ENCODE assay signal across 1 cellular context in the genomic region with DNA sequence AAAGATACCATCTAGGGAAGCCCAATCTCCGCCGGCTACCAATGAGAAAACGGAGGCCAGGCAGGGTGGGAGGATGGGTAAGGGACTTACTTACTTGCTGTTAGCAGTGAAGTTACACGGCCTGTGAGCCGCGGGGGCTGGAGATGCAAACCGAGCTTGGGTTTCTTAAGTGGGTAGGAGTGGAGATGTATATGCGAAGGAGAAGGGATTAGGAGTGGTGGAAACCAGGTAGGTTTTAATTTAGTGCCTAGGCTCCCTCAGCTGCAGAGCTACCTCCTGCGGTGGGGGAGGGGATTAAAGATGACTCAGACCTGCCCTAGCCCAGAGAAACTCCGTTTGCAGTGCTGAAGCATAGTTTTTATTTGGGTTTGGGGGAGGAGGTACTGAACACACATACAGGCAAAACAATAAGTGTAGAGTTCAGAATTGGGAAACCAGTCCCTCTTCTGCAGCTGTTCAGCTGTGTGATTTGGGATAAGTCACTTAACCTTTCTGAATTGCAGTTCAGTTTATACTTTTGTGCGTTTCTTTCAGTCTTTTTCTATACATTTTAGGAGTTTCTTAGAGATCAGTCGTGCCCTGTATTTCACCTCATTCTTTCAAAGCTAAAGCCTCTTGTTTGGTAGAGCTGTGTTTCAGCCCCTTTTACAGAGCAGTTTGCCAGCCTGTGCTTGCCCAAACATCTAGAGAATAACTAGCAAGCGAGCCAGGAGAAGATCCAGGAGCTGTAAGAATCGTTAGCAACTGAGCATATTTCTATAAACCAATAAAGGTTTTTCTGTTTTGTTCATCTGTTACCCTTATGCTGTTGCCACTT.
TF ChIP-seq lines count a peak whose summit lies in the region.

No MANE protein-coding gene starts in this region.

TF ChIP-seq in K562, 482 proteins besides CTCF, POLR2A, EP300 and RAD21 (continued from another document and continues in another):
- TF ChIP-seq, protein P1, sequence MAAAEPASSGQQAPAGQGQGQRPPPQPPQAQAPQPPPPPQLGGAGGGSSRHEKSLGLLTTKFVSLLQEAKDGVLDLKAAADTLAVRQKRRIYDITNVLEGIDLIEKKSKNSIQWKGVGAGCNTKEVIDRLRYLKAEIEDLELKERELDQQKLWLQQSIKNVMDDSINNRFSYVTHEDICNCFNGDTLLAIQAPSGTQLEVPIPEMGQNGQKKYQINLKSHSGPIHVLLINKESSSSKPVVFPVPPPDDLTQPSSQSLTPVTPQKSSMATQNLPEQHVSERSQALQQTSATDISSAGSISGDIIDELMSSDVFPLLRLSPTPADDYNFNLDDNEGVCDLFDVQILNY (CRISPR knock-in tag; IDR thresholded peaks at IDR 0.05): no peak
- no peak for TF ChIP-seq TGIF2 (CRISPR knock-in tag; IDR thresholded peaks at IDR 0.05)
- TF ChIP-seq, protein P2, sequence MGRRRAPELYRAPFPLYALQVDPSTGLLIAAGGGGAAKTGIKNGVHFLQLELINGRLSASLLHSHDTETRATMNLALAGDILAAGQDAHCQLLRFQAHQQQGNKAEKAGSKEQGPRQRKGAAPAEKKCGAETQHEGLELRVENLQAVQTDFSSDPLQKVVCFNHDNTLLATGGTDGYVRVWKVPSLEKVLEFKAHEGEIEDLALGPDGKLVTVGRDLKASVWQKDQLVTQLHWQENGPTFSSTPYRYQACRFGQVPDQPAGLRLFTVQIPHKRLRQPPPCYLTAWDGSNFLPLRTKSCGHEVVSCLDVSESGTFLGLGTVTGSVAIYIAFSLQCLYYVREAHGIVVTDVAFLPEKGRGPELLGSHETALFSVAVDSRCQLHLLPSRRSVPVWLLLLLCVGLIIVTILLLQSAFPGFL (CRISPR knock-in tag; IDR thresholded peaks at IDR 0.05): no peak
- TF ChIP-seq, protein P3, sequence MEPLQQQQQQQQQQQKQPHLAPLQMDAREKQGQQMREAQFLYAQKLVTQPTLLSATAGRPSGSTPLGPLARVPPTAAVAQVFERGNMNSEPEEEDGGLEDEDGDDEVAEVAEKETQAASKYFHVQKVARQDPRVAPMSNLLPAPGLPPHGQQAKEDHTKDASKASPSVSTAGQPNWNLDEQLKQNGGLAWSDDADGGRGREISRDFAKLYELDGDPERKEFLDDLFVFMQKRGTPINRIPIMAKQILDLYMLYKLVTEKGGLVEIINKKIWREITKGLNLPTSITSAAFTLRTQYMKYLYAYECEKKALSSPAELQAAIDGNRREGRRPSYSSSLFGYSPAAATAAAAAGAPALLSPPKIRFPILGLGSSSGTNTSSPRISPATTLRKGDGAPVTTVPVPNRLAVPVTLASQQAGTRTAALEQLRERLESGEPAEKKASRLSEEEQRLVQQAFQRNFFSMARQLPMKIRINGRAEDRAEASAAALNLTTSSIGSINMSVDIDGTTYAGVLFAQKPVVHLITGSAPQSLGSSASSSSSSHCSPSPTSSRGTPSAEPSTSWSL (CRISPR knock-in tag; IDR thresholded peaks at IDR 0.05; ENCODE audit: borderline replicate concordance): no peak
- peak; percentile 43 for TF ChIP-seq CHD4 (IDR thresholded peaks at IDR 0.05; ENCODE audit: insufficient read depth, insufficient replicate concordance, low read depth, low read length, poor library complexity, severe bottlenecking)
- TF ChIP-seq POU5F1 (IDR thresholded peaks at IDR 0.05; ENCODE audit: borderline replicate concordance, low read depth, low read length, partially characterized antibody): no peak
- no peak for TF ChIP-seq PHTF2 (CRISPR knock-in tag; IDR thresholded peaks at IDR 0.05)
- TF ChIP-seq, protein P4, sequence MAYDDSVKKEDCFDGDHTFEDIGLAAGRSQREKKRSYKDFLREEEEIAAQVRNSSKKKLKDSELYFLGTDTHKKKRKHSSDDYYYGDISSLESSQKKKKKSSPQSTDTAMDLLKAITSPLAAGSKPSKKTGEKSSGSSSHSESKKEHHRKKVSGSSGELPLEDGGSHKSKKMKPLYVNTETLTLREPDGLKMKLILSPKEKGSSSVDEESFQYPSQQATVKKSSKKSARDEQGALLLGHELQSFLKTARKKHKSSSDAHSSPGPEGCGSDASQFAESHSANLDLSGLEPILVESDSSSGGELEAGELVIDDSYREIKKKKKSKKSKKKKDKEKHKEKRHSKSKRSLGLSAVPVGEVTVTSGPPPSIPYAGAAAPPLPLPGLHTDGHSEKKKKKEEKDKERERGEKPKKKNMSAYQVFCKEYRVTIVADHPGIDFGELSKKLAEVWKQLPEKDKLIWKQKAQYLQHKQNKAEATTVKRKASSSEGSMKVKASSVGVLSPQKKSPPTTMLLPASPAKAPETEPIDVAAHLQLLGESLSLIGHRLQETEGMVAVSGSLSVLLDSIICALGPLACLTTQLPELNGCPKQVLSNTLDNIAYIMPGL (CRISPR knock-in tag; IDR thresholded peaks at IDR 0.05): no peak
- no peak for TF ChIP-seq ZNF695 (CRISPR knock-in tag; IDR thresholded peaks at IDR 0.05)
- TF ChIP-seq, protein P5, sequence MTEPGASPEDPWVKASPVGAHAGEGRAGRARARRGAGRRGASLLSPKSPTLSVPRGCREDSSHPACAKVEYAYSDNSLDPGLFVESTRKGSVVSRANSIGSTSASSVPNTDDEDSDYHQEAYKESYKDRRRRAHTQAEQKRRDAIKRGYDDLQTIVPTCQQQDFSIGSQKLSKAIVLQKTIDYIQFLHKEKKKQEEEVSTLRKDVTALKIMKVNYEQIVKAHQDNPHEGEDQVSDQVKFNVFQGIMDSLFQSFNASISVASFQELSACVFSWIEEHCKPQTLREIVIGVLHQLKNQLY (CRISPR knock-in tag; conservative IDR thresholded peaks at IDR 0.05): no peak
- no peak for TF ChIP-seq SP1 (CRISPR knock-in tag; IDR thresholded peaks at IDR 0.05)
- TF ChIP-seq, protein P6, sequence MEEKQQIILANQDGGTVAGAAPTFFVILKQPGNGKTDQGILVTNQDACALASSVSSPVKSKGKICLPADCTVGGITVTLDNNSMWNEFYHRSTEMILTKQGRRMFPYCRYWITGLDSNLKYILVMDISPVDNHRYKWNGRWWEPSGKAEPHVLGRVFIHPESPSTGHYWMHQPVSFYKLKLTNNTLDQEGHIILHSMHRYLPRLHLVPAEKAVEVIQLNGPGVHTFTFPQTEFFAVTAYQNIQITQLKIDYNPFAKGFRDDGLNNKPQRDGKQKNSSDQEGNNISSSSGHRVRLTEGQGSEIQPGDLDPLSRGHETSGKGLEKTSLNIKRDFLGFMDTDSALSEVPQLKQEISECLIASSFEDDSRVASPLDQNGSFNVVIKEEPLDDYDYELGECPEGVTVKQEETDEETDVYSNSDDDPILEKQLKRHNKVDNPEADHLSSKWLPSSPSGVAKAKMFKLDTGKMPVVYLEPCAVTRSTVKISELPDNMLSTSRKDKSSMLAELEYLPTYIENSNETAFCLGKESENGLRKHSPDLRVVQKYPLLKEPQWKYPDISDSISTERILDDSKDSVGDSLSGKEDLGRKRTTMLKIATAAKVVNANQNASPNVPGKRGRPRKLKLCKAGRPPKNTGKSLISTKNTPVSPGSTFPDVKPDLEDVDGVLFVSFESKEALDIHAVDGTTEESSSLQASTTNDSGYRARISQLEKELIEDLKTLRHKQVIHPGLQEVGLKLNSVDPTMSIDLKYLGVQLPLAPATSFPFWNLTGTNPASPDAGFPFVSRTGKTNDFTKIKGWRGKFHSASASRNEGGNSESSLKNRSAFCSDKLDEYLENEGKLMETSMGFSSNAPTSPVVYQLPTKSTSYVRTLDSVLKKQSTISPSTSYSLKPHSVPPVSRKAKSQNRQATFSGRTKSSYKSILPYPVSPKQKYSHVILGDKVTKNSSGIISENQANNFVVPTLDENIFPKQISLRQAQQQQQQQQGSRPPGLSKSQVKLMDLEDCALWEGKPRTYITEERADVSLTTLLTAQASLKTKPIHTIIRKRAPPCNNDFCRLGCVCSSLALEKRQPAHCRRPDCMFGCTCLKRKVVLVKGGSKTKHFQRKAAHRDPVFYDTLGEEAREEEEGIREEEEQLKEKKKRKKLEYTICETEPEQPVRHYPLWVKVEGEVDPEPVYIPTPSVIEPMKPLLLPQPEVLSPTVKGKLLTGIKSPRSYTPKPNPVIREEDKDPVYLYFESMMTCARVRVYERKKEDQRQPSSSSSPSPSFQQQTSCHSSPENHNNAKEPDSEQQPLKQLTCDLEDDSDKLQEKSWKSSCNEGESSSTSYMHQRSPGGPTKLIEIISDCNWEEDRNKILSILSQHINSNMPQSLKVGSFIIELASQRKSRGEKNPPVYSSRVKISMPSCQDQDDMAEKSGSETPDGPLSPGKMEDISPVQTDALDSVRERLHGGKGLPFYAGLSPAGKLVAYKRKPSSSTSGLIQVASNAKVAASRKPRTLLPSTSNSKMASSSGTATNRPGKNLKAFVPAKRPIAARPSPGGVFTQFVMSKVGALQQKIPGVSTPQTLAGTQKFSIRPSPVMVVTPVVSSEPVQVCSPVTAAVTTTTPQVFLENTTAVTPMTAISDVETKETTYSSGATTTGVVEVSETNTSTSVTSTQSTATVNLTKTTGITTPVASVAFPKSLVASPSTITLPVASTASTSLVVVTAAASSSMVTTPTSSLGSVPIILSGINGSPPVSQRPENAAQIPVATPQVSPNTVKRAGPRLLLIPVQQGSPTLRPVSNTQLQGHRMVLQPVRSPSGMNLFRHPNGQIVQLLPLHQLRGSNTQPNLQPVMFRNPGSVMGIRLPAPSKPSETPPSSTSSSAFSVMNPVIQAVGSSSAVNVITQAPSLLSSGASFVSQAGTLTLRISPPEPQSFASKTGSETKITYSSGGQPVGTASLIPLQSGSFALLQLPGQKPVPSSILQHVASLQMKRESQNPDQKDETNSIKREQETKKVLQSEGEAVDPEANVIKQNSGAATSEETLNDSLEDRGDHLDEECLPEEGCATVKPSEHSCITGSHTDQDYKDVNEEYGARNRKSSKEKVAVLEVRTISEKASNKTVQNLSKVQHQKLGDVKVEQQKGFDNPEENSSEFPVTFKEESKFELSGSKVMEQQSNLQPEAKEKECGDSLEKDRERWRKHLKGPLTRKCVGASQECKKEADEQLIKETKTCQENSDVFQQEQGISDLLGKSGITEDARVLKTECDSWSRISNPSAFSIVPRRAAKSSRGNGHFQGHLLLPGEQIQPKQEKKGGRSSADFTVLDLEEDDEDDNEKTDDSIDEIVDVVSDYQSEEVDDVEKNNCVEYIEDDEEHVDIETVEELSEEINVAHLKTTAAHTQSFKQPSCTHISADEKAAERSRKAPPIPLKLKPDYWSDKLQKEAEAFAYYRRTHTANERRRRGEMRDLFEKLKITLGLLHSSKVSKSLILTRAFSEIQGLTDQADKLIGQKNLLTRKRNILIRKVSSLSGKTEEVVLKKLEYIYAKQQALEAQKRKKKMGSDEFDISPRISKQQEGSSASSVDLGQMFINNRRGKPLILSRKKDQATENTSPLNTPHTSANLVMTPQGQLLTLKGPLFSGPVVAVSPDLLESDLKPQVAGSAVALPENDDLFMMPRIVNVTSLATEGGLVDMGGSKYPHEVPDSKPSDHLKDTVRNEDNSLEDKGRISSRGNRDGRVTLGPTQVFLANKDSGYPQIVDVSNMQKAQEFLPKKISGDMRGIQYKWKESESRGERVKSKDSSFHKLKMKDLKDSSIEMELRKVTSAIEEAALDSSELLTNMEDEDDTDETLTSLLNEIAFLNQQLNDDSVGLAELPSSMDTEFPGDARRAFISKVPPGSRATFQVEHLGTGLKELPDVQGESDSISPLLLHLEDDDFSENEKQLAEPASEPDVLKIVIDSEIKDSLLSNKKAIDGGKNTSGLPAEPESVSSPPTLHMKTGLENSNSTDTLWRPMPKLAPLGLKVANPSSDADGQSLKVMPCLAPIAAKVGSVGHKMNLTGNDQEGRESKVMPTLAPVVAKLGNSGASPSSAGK (IDR thresholded peaks at IDR 0.05): no peak
- TF ChIP-seq, protein P7, sequence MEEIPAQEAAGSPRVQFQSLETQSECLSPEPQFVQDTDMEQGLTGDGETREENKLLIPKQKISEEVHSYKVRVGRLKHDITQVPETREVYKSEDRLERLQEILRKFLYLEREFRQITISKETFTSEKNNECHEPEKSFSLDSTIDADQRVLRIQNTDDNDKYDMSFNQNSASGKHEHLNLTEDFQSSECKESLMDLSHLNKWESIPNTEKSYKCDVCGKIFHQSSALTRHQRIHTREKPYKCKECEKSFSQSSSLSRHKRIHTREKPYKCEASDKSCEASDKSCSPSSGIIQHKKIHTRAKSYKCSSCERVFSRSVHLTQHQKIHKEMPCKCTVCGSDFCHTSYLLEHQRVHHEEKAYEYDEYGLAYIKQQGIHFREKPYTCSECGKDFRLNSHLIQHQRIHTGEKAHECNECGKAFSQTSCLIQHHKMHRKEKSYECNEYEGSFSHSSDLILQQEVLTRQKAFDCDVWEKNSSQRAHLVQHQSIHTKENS (CRISPR knock-in tag; IDR thresholded peaks at IDR 0.05): no peak
- no peak for TF ChIP-seq HDAC8 (tag; IDR thresholded peaks at IDR 0.05)
- TF ChIP-seq ZBTB8A (IDR thresholded peaks at IDR 0.05; ENCODE audit: partially characterized antibody): no peak
- TF ChIP-seq, protein P8, sequence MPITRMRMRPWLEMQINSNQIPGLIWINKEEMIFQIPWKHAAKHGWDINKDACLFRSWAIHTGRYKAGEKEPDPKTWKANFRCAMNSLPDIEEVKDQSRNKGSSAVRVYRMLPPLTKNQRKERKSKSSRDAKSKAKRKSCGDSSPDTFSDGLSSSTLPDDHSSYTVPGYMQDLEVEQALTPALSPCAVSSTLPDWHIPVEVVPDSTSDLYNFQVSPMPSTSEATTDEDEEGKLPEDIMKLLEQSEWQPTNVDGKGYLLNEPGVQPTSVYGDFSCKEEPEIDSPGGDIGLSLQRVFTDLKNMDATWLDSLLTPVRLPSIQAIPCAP (CRISPR knock-in tag; IDR thresholded peaks at IDR 0.05; ENCODE audit: borderline replicate concordance): no peak
- no peak for TF ChIP-seq BACH1 (tag; IDR thresholded peaks at IDR 0.05)
- no peak for TF ChIP-seq HSF4 (CRISPR knock-in tag; IDR thresholded peaks at IDR 0.05; ENCODE audit: borderline replicate concordance)
- TF ChIP-seq, protein P9, sequence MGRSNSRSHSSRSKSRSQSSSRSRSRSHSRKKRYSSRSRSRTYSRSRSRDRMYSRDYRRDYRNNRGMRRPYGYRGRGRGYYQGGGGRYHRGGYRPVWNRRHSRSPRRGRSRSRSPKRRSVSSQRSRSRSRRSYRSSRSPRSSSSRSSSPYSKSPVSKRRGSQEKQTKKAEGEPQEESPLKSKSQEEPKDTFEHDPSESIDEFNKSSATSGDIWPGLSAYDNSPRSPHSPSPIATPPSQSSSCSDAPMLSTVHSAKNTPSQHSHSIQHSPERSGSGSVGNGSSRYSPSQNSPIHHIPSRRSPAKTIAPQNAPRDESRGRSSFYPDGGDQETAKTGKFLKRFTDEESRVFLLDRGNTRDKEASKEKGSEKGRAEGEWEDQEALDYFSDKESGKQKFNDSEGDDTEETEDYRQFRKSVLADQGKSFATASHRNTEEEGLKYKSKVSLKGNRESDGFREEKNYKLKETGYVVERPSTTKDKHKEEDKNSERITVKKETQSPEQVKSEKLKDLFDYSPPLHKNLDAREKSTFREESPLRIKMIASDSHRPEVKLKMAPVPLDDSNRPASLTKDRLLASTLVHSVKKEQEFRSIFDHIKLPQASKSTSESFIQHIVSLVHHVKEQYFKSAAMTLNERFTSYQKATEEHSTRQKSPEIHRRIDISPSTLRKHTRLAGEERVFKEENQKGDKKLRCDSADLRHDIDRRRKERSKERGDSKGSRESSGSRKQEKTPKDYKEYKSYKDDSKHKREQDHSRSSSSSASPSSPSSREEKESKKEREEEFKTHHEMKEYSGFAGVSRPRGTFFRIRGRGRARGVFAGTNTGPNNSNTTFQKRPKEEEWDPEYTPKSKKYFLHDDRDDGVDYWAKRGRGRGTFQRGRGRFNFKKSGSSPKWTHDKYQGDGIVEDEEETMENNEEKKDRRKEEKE (IDR thresholded peaks at IDR 0.05; ENCODE audit: borderline replicate concordance in 1 of 2, control insufficient read depth in 1 of 2, low read depth in 2 of 2, low read length in 1 of 2): no peak
- TF ChIP-seq ZNF175 (CRISPR knock-in tag; IDR thresholded peaks at IDR 0.05; ENCODE audit: low read depth): no peak
